17 cellular contexts compared by ENCODE assay signal in the genomic region with DNA sequence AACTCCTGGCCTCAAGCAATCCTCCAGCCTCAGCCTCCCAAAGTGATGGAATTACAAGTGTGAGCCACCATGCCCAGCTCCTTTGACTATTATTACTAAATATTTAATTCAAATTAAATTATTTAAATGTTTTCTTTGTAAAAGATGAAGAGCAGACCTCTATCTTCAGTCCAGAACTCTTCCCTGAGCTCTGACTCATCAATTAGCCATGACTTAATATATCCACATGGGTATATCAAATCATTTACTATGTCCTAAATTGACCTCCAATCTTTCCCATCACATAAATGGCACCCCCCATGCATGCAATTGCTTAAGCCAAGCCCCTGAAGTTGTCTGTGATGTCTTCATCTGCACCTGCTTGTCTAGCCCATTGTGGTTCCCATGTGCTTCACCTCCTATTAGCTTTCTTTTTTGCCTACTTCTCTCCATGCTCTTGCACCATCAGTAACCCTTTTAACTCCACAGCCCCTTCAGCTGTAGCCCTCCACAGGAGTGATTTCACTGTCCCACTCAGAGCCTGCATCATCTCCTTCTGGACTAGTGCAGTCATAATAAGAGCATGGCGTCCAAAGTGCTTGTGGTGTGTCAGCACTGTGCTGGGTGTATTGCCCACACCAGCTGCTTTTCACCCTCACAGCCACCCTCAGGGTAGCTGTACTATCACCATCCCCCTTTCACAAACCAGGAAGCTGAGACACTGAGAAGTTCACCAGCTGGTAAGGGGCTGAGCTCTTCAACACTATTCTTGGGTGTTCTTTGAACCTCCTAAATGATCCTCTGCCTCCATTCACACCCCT. TPM values are rescaled to one million over a fixed set of nuclear protein-coding genes. Genes with fewer than 3 reads are reported as not detected.
DNase-seq lines count a peak whose midpoint lies in the region; ATAC-seq and TF ChIP-seq lines count a peak whose summit lies in the region.
"Had no signal": no experiment of that assay in that cellular context is flagged by ENCODE, and none has a peak within 500 bp of the region (broad histone marks: within the 10 kb centered on the region; RNA-seq: fewer than 3 reads in every experiment).

No MANE protein-coding gene starts in this region.

- H3K36me3 Mint-ChIP-seq in activated naive CD8-positive, alpha-beta T cell treated with anti-CD3 and anti-CD28 coated beads, Interleukin-2, amount 50 U/mL, for 24 hours (ENCODE audit: low read depth) = peaks cover 4% of the 10 kb centered on the region
- H3K36me3 Mint-ChIP-seq in activated naive CD8-positive, alpha-beta T cell treated with anti-CD3 and anti-CD28 coated beads for 36 hours = peaks cover 7% of the 10 kb centered on the region

- no peak overlapping the region for H3K27ac Mint-ChIP-seq in activated naive CD8-positive, alpha-beta T cell treated with anti-CD3 and anti-CD28 coated beads, Interleukin-2, amount 50 U/mL, for 24 hours
- H3K27ac Mint-ChIP-seq in activated naive CD8-positive, alpha-beta T cell treated with anti-CD3 and anti-CD28 coated beads for 36 hours = no peak overlapping the region
- H3K27ac Mint-ChIP-seq: HFFc6 had no signal

- H3K4me1 ChIP-seq in breast epithelium = peaks cover 0 to 5% of the 10 kb centered on the region in 2 donors

- intact Hi-C loops in breast epithelium (cut with DNase I; ENCODE audit: low total_unique reads) = no loop called here

- no peaks in the 10 kb centered on the region for H3K36me3 ChIP-seq in breast epithelium
- H3K36me3 ChIP-seq: SJSA1 had no signal

- no peak overlapping the region for H3K4me3 ChIP-seq in breast epithelium
- H3K4me3 ChIP-seq: SJSA1 had no signal

- TF ChIP-seq POLR2A in breast epithelium (IDR thresholded peaks at IDR 0.05) = no peak

- TF ChIP-seq CTCF in breast epithelium (IDR thresholded peaks at IDR 0.05) = no peak

- peaks cover 44% of the 10 kb centered on the region for H3K27me3 Mint-ChIP-seq in activated naive CD8-positive, alpha-beta T cell treated with anti-CD3 and anti-CD28 coated beads, Interleukin-2, amount 50 U/mL, for 24 hours
- H3K27me3 Mint-ChIP-seq in activated naive CD8-positive, alpha-beta T cell treated with anti-CD3 and anti-CD28 coated beads for 36 hours = peaks cover 34% of the 10 kb centered on the region

- ATAC-seq in activated naive CD8-positive, alpha-beta T cell treated with anti-CD3 and anti-CD28 coated beads, Interleukin-2, amount 50 U/mL, for 24 hours = peak; percentile 24
- no peak for ATAC-seq in GM21825 (IDR thresholded peaks at IDR 0.05; ENCODE audit: unreplicated experiment)
- ATAC-seq: PC-3 had no signal

- H3K9me3 ChIP-seq in breast epithelium = no peaks in the 10 kb centered on the region
- H3K9me3 ChIP-seq: SJSA1 had no signal

- peaks cover 4% of the 10 kb centered on the region for H3K9me3 Mint-ChIP-seq in activated naive CD8-positive, alpha-beta T cell treated with anti-CD3 and anti-CD28 coated beads, Interleukin-2, amount 50 U/mL, for 24 hours
- peaks cover 5% of the 10 kb centered on the region for H3K9me3 Mint-ChIP-seq in activated naive CD8-positive, alpha-beta T cell treated with anti-CD3 and anti-CD28 coated beads for 36 hours
- H3K9me3 Mint-ChIP-seq: HFFc6 had no signal

- no peak overlapping the region for H3K27ac ChIP-seq in breast epithelium
- H3K27ac ChIP-seq: 22Rv1, SJSA1 had no signal

- no peaks in the 10 kb centered on the region for H3K27me3 ChIP-seq in breast epithelium
- H3K27me3 ChIP-seq: SJSA1 had no signal

- H3K4me1 Mint-ChIP-seq in activated naive CD8-positive, alpha-beta T cell treated with anti-CD3 and anti-CD28 coated beads, Interleukin-2, amount 50 U/mL, for 24 hours = no peaks in the 10 kb centered on the region
- H3K4me1 Mint-ChIP-seq in activated naive CD8-positive, alpha-beta T cell treated with anti-CD3 and anti-CD28 coated beads for 36 hours = no peaks in the 10 kb centered on the region

- no peak overlapping the region for H3K4me3 Mint-ChIP-seq in activated naive CD8-positive, alpha-beta T cell treated with anti-CD3 and anti-CD28 coated beads, Interleukin-2, amount 50 U/mL, for 24 hours
- H3K4me3 Mint-ChIP-seq in activated naive CD8-positive, alpha-beta T cell treated with anti-CD3 and anti-CD28 coated beads for 36 hours = no peak overlapping the region
- H3K4me3 Mint-ChIP-seq: HFFc6 had no signal

- DNase-seq in activated naive CD8-positive, alpha-beta T cell treated with anti-CD3 and anti-CD28 coated beads, Interleukin-2, amount 50 U/mL, for 24 hours = no peak
- no peak for DNase-seq in activated naive CD8-positive, alpha-beta T cell treated with anti-CD3 and anti-CD28 coated beads for 36 hours
- DNase-seq in RPMI7951 (ENCODE audit: low read depth) (peak; percentile 24), fibroblast of peridontal ligament (ENCODE audit: extremely low read depth) (peak; percentile 16), breast epithelium (ENCODE audit: low spot score in 2 of 2) (no peak), 8988T (no peak)
- DNase-seq in stimulated activated naive CD4-positive, alpha-beta T cell (lab: John Stamatoyannopoulos, UW) = no peak
- DNase-seq: C1 segment of cervical spinal cord, HFFc6, Kasumi-1, NCI-H1930, NCI-H446, NCI-H774, PC-3 had no signal

RNA-seq across cellular contexts. Expression of gene THY1, which starts 11.8 kb away (rescaled TPM):
- total RNA-seq in activated naive CD8-positive, alpha-beta T cell treated with anti-CD3 and anti-CD28 coated beads for 36 hours = under 1 TPM in 1 of 2 experiments, not detected in 1; 0.30 TPM
- total RNA-seq in RPMI7951 (2014; rRNA removed; shearing (Covaris generic)) = 949 and 1,053 TPM in 2 replicates
- total RNA-seq in breast epithelium = 10 to 100 TPM in 2 of 3 donors, 1 to 10 TPM in 1; 8.5 to 26.3 (median 23.8) TPM
- total RNA-seq: PC-3 had no signal

RNA-seq across cellular contexts. Expression of gene USP2, which starts 53.2 kb away (rescaled TPM):
- 1 to 10 TPM in 1 of 2 experiments, under 1 TPM in 1; 0.82 to 1.4 TPM for total RNA-seq in activated naive CD8-positive, alpha-beta T cell treated with anti-CD3 and anti-CD28 coated beads for 36 hours
- 0.24 and 0.49 TPM in 2 replicates for total RNA-seq in RPMI7951 (2014; rRNA removed; shearing (Covaris generic))
- 1 to 10 TPM in 2 of 3 donors, under 1 TPM in 1; 0.48 to 3.8 (median 2.0) TPM for total RNA-seq in breast epithelium

Comparison
In these comparisons a context has a peak if more than half of its experiments do, and no peak if none do; other contexts are left out.
1. DNase-seq: peak in RPMI7951 (single experiment) and fibroblast of peridontal ligament (single experiment); none in activated naive CD8-positive, alpha-beta T cell treated with anti-CD3 and anti-CD28 coated beads, Interleukin-2, amount 50 U/mL, for 24 hours (single experiment), activated naive CD8-positive, alpha-beta T cell treated with anti-CD3 and anti-CD28 coated beads for 36 hours (single experiment), breast epithelium (0 of 2), stimulated activated naive CD4-positive, alpha-beta T cell (0 of 6) and 8988T (single experiment).
2. RNA of gene THY1, which starts 11.8 kb away (total RNA-seq): 949 to 1,053 TPM in RPMI7951; 8.5 to 26.3 TPM in breast epithelium and 0.30 TPM in activated naive CD8-positive, alpha-beta T cell treated with anti-CD3 and anti-CD28 coated beads for 36 hours; every median in the first group is over 10 times any median in the second.